10 cellular contexts compared by ENCODE assay signal in the genomic region with DNA sequence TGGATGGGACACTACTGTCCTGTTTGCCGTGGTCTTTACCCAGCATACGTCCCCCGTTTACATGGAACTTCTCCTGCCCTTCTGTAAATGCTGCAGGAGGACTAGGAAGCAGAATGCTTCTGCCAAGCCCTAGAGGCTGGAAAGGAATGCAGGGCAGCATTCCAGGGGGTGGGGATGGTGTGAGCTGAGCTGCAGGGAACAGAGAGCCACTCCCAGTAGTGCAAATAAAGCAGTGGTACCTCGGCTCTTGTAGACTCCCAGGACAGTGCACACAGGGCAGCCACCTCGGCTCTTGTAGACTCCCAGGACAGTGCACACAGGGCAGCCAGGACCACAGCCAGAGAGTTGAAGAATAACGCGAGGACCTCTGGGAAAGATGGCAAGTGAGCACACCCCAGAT. TPM values are rescaled to one million over a fixed set of nuclear protein-coding genes. Genes with fewer than 3 reads are reported as not detected.
DNase-seq lines count a peak whose midpoint lies in the region; ATAC-seq and TF ChIP-seq lines count a peak whose summit lies in the region.
"Had no signal": no experiment of that assay in that cellular context is flagged by ENCODE, and none has a peak within 500 bp of the region (broad histone marks: within the 10 kb centered on the region; RNA-seq: fewer than 3 reads in every experiment).

No MANE protein-coding gene starts in this region.

- H3K36me3 ChIP-seq in iPS-15b (ENCODE audit: control insufficient read depth, insufficient read depth, low read length), result peaks cover 5% of the 10 kb centered on the region
- no peaks in the 10 kb centered on the region for H3K36me3 ChIP-seq in testis (ENCODE audit: low read depth, missing control alignments)

- H3K9me3 Mint-ChIP-seq in MCF 10A (ENCODE audit: unreplicated experiment), result no peaks in the 10 kb centered on the region

- TF ChIP-seq POLR2A in testis (IDR thresholded peaks at IDR 0.05), result no peak

- peaks cover 18% of the 10 kb centered on the region for H3K4me1 Mint-ChIP-seq in MCF 10A (ENCODE audit: insufficient read depth, unreplicated experiment)

- H3K4me3 ChIP-seq in iPS-15b (ENCODE audit: low read depth, low read length), result peak overlapping the region; percentile 5
- H3K4me3 ChIP-seq in testis, result no peak overlapping the region

- H3K27ac Mint-ChIP-seq in MCF 10A (ENCODE audit: low read depth, unreplicated experiment), result peak overlapping the region; percentile 76
- H3K27ac Mint-ChIP-seq: activated naive CD8-positive, alpha-beta T cell had no signal

- 32 to 35% methylated on average over 7 of the region's 7 CpGs for WGBS in testis, 2 donors

- peak overlapping the region; percentile 33 for H3K4me3 Mint-ChIP-seq in MCF 10A (ENCODE audit: unreplicated experiment)
- H3K4me3 Mint-ChIP-seq: activated naive CD8-positive, alpha-beta T cell had no signal

- H3K27ac ChIP-seq in testis, result no peak overlapping the region

- H3K36me3 Mint-ChIP-seq in MCF 10A (ENCODE audit: insufficient read depth, unreplicated experiment), result peaks cover 27% of the 10 kb centered on the region
- H3K36me3 Mint-ChIP-seq: activated naive CD8-positive, alpha-beta T cell had no signal

- BruUV-seq in MCF 10A (replicated peaks; lab: Mats Ljungman, UMichigan), result no TSS peak

- H3K27me3 Mint-ChIP-seq in MCF 10A (ENCODE audit: insufficient read depth, unreplicated experiment), result no peaks in the 10 kb centered on the region

- no peak overlapping the region for H3K9ac ChIP-seq in iPS-15b (ENCODE audit: low read depth, low read length)

- DNase-seq in HS-5 (ENCODE audit: low read depth) (peak; percentile 20), MCF 10A (ENCODE audit: unreplicated experiment) (peak; percentile 70), testis (peak; percentile 72), NCI-H2171 (lab: John Stamatoyannopoulos, UW) (no peak), NCI-H526 (lab: John Stamatoyannopoulos, UW) (no peak)
- DNase-seq: NCI-H82 had no signal

- intact Hi-C loops in MCF 10A (cut with micrococcal nuclease) (no loop called here), testis (cut with DNase I; ENCODE audit: low total_unique reads) (no loop called here)

- TF ChIP-seq CTCF in MCF 10A (IDR thresholded peaks at IDR 0.05; ENCODE audit: unreplicated experiment), result no peak
- TF ChIP-seq CTCF in testis (IDR thresholded peaks at IDR 0.05), result no peak

- POLR2A ChIA-PET in MCF 10A (lab: Yijun Ruan, JAX), result interaction anchor here (0.5 to 1.5 kb wide), 5 partner anchors 28 to 1308 kb away, joined by 3 to 14 read pairs (median 3); no protein-coding TSS in a partner anchor

- H3K27me3 ChIP-seq in iPS-15b (ENCODE audit: control insufficient read depth, insufficient read depth, low read length), result no peaks in the 10 kb centered on the region
- H3K27me3 ChIP-seq in testis, result no peaks in the 10 kb centered on the region

- no peaks in the 10 kb centered on the region for H3K9me3 ChIP-seq in iPS-15b (ENCODE audit: control insufficient read depth, insufficient read depth, low read length)
- no peaks in the 10 kb centered on the region for H3K9me3 ChIP-seq in testis

- H3K4me1 ChIP-seq in iPS-15b (ENCODE audit: control insufficient read depth, insufficient read depth, low read length) (peaks cover 15% of the 10 kb centered on the region), testis (peaks cover 11% of the 10 kb centered on the region)

- CTCF ChIA-PET in MCF 10A (lab: Yijun Ruan, JAX), result interaction anchor here (0.8 to 1.0 kb wide), 2 partner anchors 14 to 1437 kb away, joined by 3 read pairs; no protein-coding TSS in a partner anchor

- ATAC-seq in GM18520 (IDR thresholded peaks at IDR 0.05; ENCODE audit: unreplicated experiment), result no peak
- no peak for ATAC-seq in HG02852 (IDR thresholded peaks at IDR 0.05; ENCODE audit: unreplicated experiment)

RNA-seq across cellular contexts. Expression of a gene that starts 35.4 kb away (rescaled TPM):
- total RNA-seq in MCF 10A (2022) (24.1 and 26.8 TPM in 2 replicates), testis (10 to 100 TPM; 21.7 to 39.1 TPM)
- 13.3 TPM for polyA plus RNA-seq in testis (ENCODE audit: insufficient read depth, low read depth, low replicate concordance)

RNA-seq across cellular contexts. Expression of a gene that starts 41.0 kb away (rescaled TPM):
- total RNA-seq in MCF 10A (2022) (46.2 and 59.1 TPM in 2 replicates), testis (10 to 100 TPM; 37.3 to 38.9 TPM)
- 33.7 TPM for polyA plus RNA-seq in testis (ENCODE audit: insufficient read depth, low read depth, low replicate concordance)

Comparison
In these comparisons a context has a peak if more than half of its experiments do, and no peak if none do; other contexts are left out.
1. DNase-seq: peak in HS-5 (single experiment), MCF 10A (single experiment) and testis (single experiment); none in NCI-H2171 (single experiment) and NCI-H526 (0 of 2).